Comparison of ENCODE assay signal across 11 cellular contexts in the genomic region with DNA sequence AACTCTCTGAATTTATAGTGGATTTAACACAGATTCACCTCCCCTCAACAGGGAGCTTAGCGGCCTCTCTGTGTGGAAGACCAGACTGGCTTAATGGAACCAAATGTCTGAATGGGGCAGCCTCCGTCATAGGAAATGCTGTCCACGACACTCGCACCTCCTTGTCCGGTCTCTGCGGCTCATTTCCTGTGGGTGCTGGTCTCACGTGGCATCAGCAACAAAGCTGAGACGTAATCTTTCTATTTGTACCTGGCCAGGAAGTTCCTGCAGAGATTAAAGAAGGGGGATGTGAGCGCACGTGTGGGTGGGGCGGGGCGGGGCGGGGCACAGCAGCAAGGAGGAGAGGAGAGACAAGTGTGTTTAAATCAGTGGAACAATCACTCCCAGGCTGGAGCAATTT.
A peak's percentile ranks its signal among the peaks of the same experiment; 100 is the strongest.
DNase-seq lines count a peak whose midpoint lies in the region; ATAC-seq, FAIRE-seq and TF ChIP-seq lines count a peak whose summit lies in the region.
"Had no signal": no experiment of that assay in that cellular context is flagged by ENCODE, and none has a peak within 500 bp of the region (broad histone marks: within the 10 kb centered on the region; RNA-seq: fewer than 3 reads in every experiment).

No MANE protein-coding gene starts in this region.

- H3K4me1 Mint-ChIP-seq in WTC11, result peaks cover 62% of the 10 kb centered on the region
- no peaks in the 10 kb centered on the region for H3K4me1 Mint-ChIP-seq in chondrocyte (ENCODE audit: low read depth)

- no peak for TF ChIP-seq POLR2A in testis (IDR thresholded peaks at IDR 0.05)

- H3K27me3 Mint-ChIP-seq in WTC11 (ENCODE audit: low read depth) (no peaks in the 10 kb centered on the region), chondrocyte (ENCODE audit: low read depth) (peaks cover 15% of the 10 kb centered on the region)

- 16 to 37% methylated on average over 12 to 13 of the region's 13 CpGs for WGBS in testis, 2 donors

- no peak for FAIRE-seq in GM19239 (lab: Jason Lieb, UNC)

- no peaks in the 10 kb centered on the region for H3K36me3 Mint-ChIP-seq in WTC11
- H3K36me3 Mint-ChIP-seq in chondrocyte (ENCODE audit: low read depth), result no peaks in the 10 kb centered on the region

- H3K4me1 ChIP-seq in BE2C, result no peaks in the 10 kb centered on the region
- no peaks in the 10 kb centered on the region for H3K4me1 ChIP-seq in testis

- H3K4me3 ChIP-seq in BE2C (ENCODE audit: low read depth, low read length) (peak overlapping the region; percentile 57), testis (peak overlapping the region in 1 of 2 donors; percentile 10)
- H3K4me3 ChIP-seq: SK-N-MC had no signal

- 0 out of 2 replicates have a peak, but pooled peaks have one; percentile 5 for ATAC-seq in WTC11
- ATAC-seq in left colon, result peak; percentile 97

- no peak overlapping the region for H3K27ac ChIP-seq in testis
- H3K27ac ChIP-seq: SK-N-MC had no signal

- H3K27ac Mint-ChIP-seq in WTC11, result no peak overlapping the region
- H3K27ac Mint-ChIP-seq in chondrocyte (ENCODE audit: unreplicated experiment), result no peak overlapping the region

- TF ChIP-seq CTCF in BE2C (IDR thresholded peaks at IDR 0.05; ENCODE audit: low read depth, low read length), result no peak
- TF ChIP-seq CTCF in WTC11 (IDR thresholded peaks at IDR 0.05), result no peak
- TF ChIP-seq CTCF in testis (IDR thresholded peaks at IDR 0.05), result no peak
- TF ChIP-seq CTCF in chondrocyte (IDR thresholded peaks at IDR 0.05), result no peak

- H3K27me3 ChIP-seq in BE2C, result no peaks in the 10 kb centered on the region
- H3K27me3 ChIP-seq in testis, result no peaks in the 10 kb centered on the region

- CTCF ChIA-PET in WTC11 (lab: Charles Lee), result interaction anchor here (0.7 to 3.4 kb wide), 4 partner anchors 9 to 606 kb away, joined by 4 to 14 read pairs (median 11); no protein-coding TSS in a partner anchor

- H3K36me3 ChIP-seq in BE2C, result no peaks in the 10 kb centered on the region
- H3K36me3 ChIP-seq in testis (ENCODE audit: low read depth, missing control alignments), result no peaks in the 10 kb centered on the region

- H3K9me3 ChIP-seq in BE2C, result no peaks in the 10 kb centered on the region
- no peaks in the 10 kb centered on the region for H3K9me3 ChIP-seq in testis

- POLR2A ChIA-PET in WTC11 (lab: Charles Lee), result no interaction called here

- H3K4me3 Mint-ChIP-seq in WTC11 (no peak overlapping the region; the same call in 1 of the 2 replicates), chondrocyte (ENCODE audit: unreplicated experiment) (no peak overlapping the region)

- DNase-seq in BE2C, result no peak
- DNase-seq in GM19239 (ENCODE audit: insufficient read length, low spot score), result peak; percentile 3
- no peak for DNase-seq in WTC11 (ENCODE audit: low spot score)
- DNase-seq in left colon, result peak; percentile 26 to 42
- DNase-seq in testis, result no peak
- no peak for DNase-seq in SW 1271 (lab: John Stamatoyannopoulos, UW)
- no peak for DNase-seq in Kasumi-1 (lab: John Stamatoyannopoulos, UW)
- DNase-seq in chondrocyte (ENCODE audit: low spot score), result no peak
- DNase-seq: activated gamma-delta T cell treated with Interleukin-2 at 50 U/mL for 16 hours, KG1 had no signal

- intact Hi-C loops in left colon (cut with DNase I, micrococcal nuclease) (no loop called here), testis (cut with DNase I; ENCODE audit: low total_unique reads) (no loop called here)

- no peaks in the 10 kb centered on the region for H3K9me3 Mint-ChIP-seq in WTC11
- no peaks in the 10 kb centered on the region for H3K9me3 Mint-ChIP-seq in chondrocyte (ENCODE audit: low read depth)

TF ChIP-seq in WTC11, 78 proteins besides CTCF, POLR2A, EP300 and RAD21:
- TF ChIP-seq, protein P1, sequence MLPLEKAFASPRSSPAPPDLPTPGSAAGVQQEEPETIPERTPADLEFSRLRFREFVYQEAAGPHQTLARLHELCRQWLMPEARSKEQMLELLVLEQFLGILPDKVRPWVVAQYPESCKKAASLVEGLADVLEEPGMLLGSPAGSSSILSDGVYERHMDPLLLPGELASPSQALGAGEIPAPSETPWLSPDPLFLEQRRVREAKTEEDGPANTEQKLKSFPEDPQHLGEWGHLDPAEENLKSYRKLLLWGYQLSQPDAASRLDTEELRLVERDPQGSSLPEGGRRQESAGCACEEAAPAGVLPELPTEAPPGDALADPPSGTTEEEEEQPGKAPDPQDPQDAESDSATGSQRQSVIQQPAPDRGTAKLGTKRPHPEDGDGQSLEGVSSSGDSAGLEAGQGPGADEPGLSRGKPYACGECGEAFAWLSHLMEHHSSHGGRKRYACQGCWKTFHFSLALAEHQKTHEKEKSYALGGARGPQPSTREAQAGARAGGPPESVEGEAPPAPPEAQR (CRISPR knock-in tag; IDR thresholded peaks at IDR 0.05), result no peak
- TF ChIP-seq FOXJ3 (CRISPR knock-in tag; IDR thresholded peaks at IDR 0.05; ENCODE audit: borderline replicate concordance) (no peak), SMAD3 (CRISPR knock-in tag; IDR thresholded peaks at IDR 0.05; ENCODE audit: borderline replicate concordance) (no peak), NFYB (CRISPR knock-in tag; conservative IDR thresholded peaks at IDR 0.05; ENCODE audit: low read depth) (no peak), ZNF219 (CRISPR knock-in tag; IDR thresholded peaks at IDR 0.05; ENCODE audit: borderline replicate concordance) (no peak)
- TF ChIP-seq, protein P2, sequence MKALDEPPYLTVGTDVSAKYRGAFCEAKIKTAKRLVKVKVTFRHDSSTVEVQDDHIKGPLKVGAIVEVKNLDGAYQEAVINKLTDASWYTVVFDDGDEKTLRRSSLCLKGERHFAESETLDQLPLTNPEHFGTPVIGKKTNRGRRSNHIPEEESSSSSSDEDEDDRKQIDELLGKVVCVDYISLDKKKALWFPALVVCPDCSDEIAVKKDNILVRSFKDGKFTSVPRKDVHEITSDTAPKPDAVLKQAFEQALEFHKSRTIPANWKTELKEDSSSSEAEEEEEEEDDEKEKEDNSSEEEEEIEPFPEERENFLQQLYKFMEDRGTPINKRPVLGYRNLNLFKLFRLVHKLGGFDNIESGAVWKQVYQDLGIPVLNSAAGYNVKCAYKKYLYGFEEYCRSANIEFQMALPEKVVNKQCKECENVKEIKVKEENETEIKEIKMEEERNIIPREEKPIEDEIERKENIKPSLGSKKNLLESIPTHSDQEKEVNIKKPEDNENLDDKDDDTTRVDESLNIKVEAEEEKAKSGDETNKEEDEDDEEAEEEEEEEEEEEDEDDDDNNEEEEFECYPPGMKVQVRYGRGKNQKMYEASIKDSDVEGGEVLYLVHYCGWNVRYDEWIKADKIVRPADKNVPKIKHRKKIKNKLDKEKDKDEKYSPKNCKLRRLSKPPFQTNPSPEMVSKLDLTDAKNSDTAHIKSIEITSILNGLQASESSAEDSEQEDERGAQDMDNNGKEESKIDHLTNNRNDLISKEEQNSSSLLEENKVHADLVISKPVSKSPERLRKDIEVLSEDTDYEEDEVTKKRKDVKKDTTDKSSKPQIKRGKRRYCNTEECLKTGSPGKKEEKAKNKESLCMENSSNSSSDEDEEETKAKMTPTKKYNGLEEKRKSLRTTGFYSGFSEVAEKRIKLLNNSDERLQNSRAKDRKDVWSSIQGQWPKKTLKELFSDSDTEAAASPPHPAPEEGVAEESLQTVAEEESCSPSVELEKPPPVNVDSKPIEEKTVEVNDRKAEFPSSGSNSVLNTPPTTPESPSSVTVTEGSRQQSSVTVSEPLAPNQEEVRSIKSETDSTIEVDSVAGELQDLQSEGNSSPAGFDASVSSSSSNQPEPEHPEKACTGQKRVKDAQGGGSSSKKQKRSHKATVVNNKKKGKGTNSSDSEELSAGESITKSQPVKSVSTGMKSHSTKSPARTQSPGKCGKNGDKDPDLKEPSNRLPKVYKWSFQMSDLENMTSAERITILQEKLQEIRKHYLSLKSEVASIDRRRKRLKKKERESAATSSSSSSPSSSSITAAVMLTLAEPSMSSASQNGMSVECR (CRISPR knock-in tag; IDR thresholded peaks at IDR 0.05; ENCODE audit: borderline replicate concordance), result no peak
- TF ChIP-seq, protein P3, sequence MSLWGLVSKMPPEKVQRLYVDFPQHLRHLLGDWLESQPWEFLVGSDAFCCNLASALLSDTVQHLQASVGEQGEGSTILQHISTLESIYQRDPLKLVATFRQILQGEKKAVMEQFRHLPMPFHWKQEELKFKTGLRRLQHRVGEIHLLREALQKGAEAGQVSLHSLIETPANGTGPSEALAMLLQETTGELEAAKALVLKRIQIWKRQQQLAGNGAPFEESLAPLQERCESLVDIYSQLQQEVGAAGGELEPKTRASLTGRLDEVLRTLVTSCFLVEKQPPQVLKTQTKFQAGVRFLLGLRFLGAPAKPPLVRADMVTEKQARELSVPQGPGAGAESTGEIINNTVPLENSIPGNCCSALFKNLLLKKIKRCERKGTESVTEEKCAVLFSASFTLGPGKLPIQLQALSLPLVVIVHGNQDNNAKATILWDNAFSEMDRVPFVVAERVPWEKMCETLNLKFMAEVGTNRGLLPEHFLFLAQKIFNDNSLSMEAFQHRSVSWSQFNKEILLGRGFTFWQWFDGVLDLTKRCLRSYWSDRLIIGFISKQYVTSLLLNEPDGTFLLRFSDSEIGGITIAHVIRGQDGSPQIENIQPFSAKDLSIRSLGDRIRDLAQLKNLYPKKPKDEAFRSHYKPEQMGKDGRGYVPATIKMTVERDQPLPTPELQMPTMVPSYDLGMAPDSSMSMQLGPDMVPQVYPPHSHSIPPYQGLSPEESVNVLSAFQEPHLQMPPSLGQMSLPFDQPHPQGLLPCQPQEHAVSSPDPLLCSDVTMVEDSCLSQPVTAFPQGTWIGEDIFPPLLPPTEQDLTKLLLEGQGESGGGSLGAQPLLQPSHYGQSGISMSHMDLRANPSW (CRISPR knock-in tag; conservative IDR thresholded peaks at IDR 0.05; ENCODE audit: low read depth), result no peak
- TF ChIP-seq, protein P4, sequence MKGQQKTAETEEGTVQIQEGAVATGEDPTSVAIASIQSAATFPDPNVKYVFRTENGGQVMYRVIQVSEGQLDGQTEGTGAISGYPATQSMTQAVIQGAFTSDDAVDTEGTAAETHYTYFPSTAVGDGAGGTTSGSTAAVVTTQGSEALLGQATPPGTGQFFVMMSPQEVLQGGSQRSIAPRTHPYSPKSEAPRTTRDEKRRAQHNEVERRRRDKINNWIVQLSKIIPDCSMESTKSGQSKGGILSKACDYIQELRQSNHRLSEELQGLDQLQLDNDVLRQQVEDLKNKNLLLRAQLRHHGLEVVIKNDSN (CRISPR knock-in tag; IDR thresholded peaks at IDR 0.05), result no peak

Comparison
In these comparisons a context has a peak if more than half of its experiments do, and no peak if none do; other contexts are left out.
1. DNase-seq: peak in GM19239 (single experiment) and left colon (2 of 2); none in BE2C (single experiment), WTC11 (single experiment), testis (single experiment), SW 1271 (0 of 2), Kasumi-1 (0 of 2) and chondrocyte (single experiment).